In genomic region chr3:147410518-147411234, GRCh38 we compare ENCODE assay signal across 10 cellular contexts. TPM values are rescaled to one million over a fixed set of nuclear protein-coding genes. Genes with fewer than 3 reads are reported as not detected.
DNase-seq lines count a peak whose midpoint lies in the region; FAIRE-seq and TF ChIP-seq lines count a peak whose summit lies in the region.
"Had no signal": no experiment of that assay in that cellular context is flagged by ENCODE, and none has a peak within 500 bp of the region (broad histone marks: within the 10 kb centered on the region; RNA-seq: fewer than 3 reads in every experiment).

No MANE protein-coding gene starts in this region.

- peak overlapping the region; percentile 76 for H3K27ac Mint-ChIP-seq in T-helper 2 cell treated with Interferon-gamma antibody and Interleukin-4, amounts not matched to agents 5 μg/mL and 100 μg/mL, for 36 hours
- no peak overlapping the region for H3K27ac Mint-ChIP-seq in glutamatergic neuron (ENCODE audit: unreplicated experiment)

- DNase-seq in NCI-H524 (lab: John Stamatoyannopoulos, UW) (peak; percentile 64 to 65), NCI-H524 treated with DMSO at 0.1 percent for 48 hours (lab: John Stamatoyannopoulos, UW) (no peak), glutamatergic neuron (no peak), smooth muscle cell (lab: John Stamatoyannopoulos, UW; ENCODE audit: unreplicated experiment) (no peak), HK-2 (ENCODE audit: unreplicated experiment) (no peak), GM12891 (ENCODE audit: insufficient read length, low spot score) (no peak)
- no peak for DNase-seq in T-helper 2 cell treated with Interferon-gamma antibody and Interleukin-4, amounts not matched to agents 5 μg/mL and 100 μg/mL, for 36 hours (ENCODE audit: low spot score)
- no peak for DNase-seq in activated effector memory CD4-positive, alpha-beta T cell treated with anti-CD3 and anti-CD28 coated beads, Interleukin-2, amount 50 U/mL, for 16 hours
- DNase-seq: AML-193 had no signal

- H3K4me3 Mint-ChIP-seq in T-helper 2 cell treated with Interferon-gamma antibody and Interleukin-4, amounts not matched to agents 5 μg/mL and 100 μg/mL, for 36 hours = peak overlapping the region; percentile 28
- peak overlapping the region; percentile 41 for H3K4me3 Mint-ChIP-seq in glutamatergic neuron (ENCODE audit: unreplicated experiment)

- peaks cover 83% of the 10 kb centered on the region for H3K27me3 Mint-ChIP-seq in T-helper 2 cell treated with Interferon-gamma antibody and Interleukin-4, amounts not matched to agents 5 μg/mL and 100 μg/mL, for 36 hours (ENCODE audit: low read depth)
- H3K27me3 Mint-ChIP-seq in glutamatergic neuron (ENCODE audit: unreplicated experiment) = peaks cover 69% of the 10 kb centered on the region

- peak overlapping the region; percentile 84 for H3K4me2 ChIP-seq in smooth muscle cell

- H3K9ac ChIP-seq in smooth muscle cell (ENCODE audit: low read depth) = no peak overlapping the region

- H3K27ac ChIP-seq in smooth muscle cell (ENCODE audit: low read depth) = no peak overlapping the region
- H3K27ac ChIP-seq: HL-60 had no signal

- H3K36me3 Mint-ChIP-seq in T-helper 2 cell treated with Interferon-gamma antibody and Interleukin-4, amounts not matched to agents 5 μg/mL and 100 μg/mL, for 36 hours (ENCODE audit: low read depth) = peaks cover 22% of the 10 kb centered on the region
- no peaks in the 10 kb centered on the region for H3K36me3 Mint-ChIP-seq in glutamatergic neuron (ENCODE audit: unreplicated experiment)

- 2% methylated on average over 63 of the region's 63 CpGs for WGBS in smooth muscle cell (ENCODE audit: low lambda C conversion rate)

- FAIRE-seq in GM12891 (lab: Jason Lieb, UNC) = no peak

- H3K4me3 ChIP-seq in smooth muscle cell = peak overlapping the region; percentile 42

- no peaks in the 10 kb centered on the region for H3K36me3 ChIP-seq in smooth muscle cell (ENCODE audit: low read depth)

- H3K4me1 Mint-ChIP-seq in T-helper 2 cell treated with Interferon-gamma antibody and Interleukin-4, amounts not matched to agents 5 μg/mL and 100 μg/mL, for 36 hours (ENCODE audit: low read depth) = peaks cover 8% of the 10 kb centered on the region
- peaks cover 11% of the 10 kb centered on the region for H3K4me1 Mint-ChIP-seq in glutamatergic neuron (ENCODE audit: low read depth, unreplicated experiment)

- TF ChIP-seq CTCF in glutamatergic neuron (IDR thresholded peaks at IDR 0.05; ENCODE audit: partially characterized antibody, unreplicated experiment) = no peak
- TF ChIP-seq CTCF in smooth muscle cell (IDR thresholded peaks at IDR 0.05; ENCODE audit: borderline replicate concordance, insufficient read depth, poor library complexity, severe bottlenecking) = no peak

- H3F3A ChIP-seq in smooth muscle cell (ENCODE audit: low read depth) = no peaks in the 10 kb centered on the region

- TF ChIP-seq POLR2A in GM12891 (IDR thresholded peaks at IDR 0.05; ENCODE audit: low read depth, low read length) = no peak

- H3K79me2 ChIP-seq in smooth muscle cell (ENCODE audit: low read depth) = no peaks in the 10 kb centered on the region

- H3K9me3 Mint-ChIP-seq in T-helper 2 cell treated with Interferon-gamma antibody and Interleukin-4, amounts not matched to agents 5 μg/mL and 100 μg/mL, for 36 hours = peaks cover 22% of the 10 kb centered on the region
- peaks cover 40% of the 10 kb centered on the region for H3K9me3 Mint-ChIP-seq in glutamatergic neuron (ENCODE audit: unreplicated experiment)

- H3K9me3 ChIP-seq in smooth muscle cell (replicated peaks; ENCODE audit: low read depth) = no peaks in the 10 kb centered on the region

- H3K4me1 ChIP-seq in smooth muscle cell (ENCODE audit: low read depth) = peaks cover 13% of the 10 kb centered on the region

- peaks cover 100% of the 10 kb centered on the region for H3K27me3 ChIP-seq in smooth muscle cell (ENCODE audit: low read depth)

- H2AFZ ChIP-seq in smooth muscle cell (ENCODE audit: low read depth) = no peak overlapping the region

- H4K20me1 ChIP-seq in smooth muscle cell (ENCODE audit: low read depth) = peaks cover 6% of the 10 kb centered on the region

TF ChIP-seq in GM12891, 5 proteins besides CTCF, POLR2A, EP300 and RAD21:
- TF ChIP-seq POLR2AphosphoS5 (IDR thresholded peaks at IDR 0.05; ENCODE audit: low read depth, low read length) (no peak), PAX5 (IDR thresholded peaks at IDR 0.05; ENCODE audit: insufficient read depth, low read length, severe bottlenecking) (no peak), TAF1 (IDR thresholded peaks at IDR 0.05; ENCODE audit: low read depth, low read length) (no peak), SPI1 (IDR thresholded peaks at IDR 0.05; ENCODE audit: low read depth, low read length) (no peak), POU2F2 (IDR thresholded peaks at IDR 0.05; ENCODE audit: low read depth, low read length) (no peak)

RNA-seq across cellular contexts. Expression of gene ZIC1, which starts 1.5 kb away (rescaled TPM):
- total RNA-seq in glutamatergic neuron (ENCODE audit: unreplicated experiment) = not detected
- total RNA-seq in smooth muscle cell = not detected in 2 replicates
- not detected in 2 replicates for polyA plus RNA-seq in smooth muscle cell
- not detected for polyA plus RNA-seq in GM12891 (2012; ENCODE audit: low read depth, missing spikeins)

RNA-seq across cellular contexts. Expression of gene ZIC4, which starts 4.3 kb away (rescaled TPM):
- total RNA-seq in glutamatergic neuron (ENCODE audit: unreplicated experiment) = not detected
- total RNA-seq in smooth muscle cell = not detected in 2 replicates
- not detected in 2 replicates for polyA plus RNA-seq in smooth muscle cell
- not detected for polyA plus RNA-seq in GM12891 (2012; ENCODE audit: low read depth, missing spikeins)

Comparison
In these comparisons a context has a peak if more than half of its experiments do, and no peak if none do; other contexts are left out.
1. DNase-seq: peak in NCI-H524 (2 of 2); none in NCI-H524 treated with DMSO at 0.1 percent for 48 hours (single experiment), T-helper 2 cell treated with Interferon-gamma antibody and Interleukin-4, amounts not matched to agents 5 μg/mL and 100 μg/mL, for 36 hours (single experiment), glutamatergic neuron (single experiment), smooth muscle cell (single experiment), HK-2 (single experiment), activated effector memory CD4-positive, alpha-beta T cell treated with anti-CD3 and anti-CD28 coated beads, Interleukin-2, amount 50 U/mL, for 16 hours (single experiment) and GM12891 (single experiment).